1 cellular context compared by ENCODE assay signal in genomic region chr2:96122391-96122790, GRCh38.
TF ChIP-seq lines count a peak whose summit lies in the region.

No MANE protein-coding gene starts in this region.

TF ChIP-seq in HepG2, 621 proteins besides CTCF, POLR2A, EP300 and RAD21:
- TF ChIP-seq RCOR2 (CRISPR knock-in tag; IDR thresholded peaks at IDR 0.05) (no peak), BHLHE40 (IDR thresholded peaks at IDR 0.05; ENCODE audit: low read length) (peak; percentile 71), ZSCAN29 (CRISPR knock-in tag; conservative IDR thresholded peaks at IDR 0.05) (no peak), FOSL2 (CRISPR knock-in tag; IDR thresholded peaks at IDR 0.05) (0 out of 2 replicates have a peak, but pooled peaks have one; percentile 28), RELA (CRISPR knock-in tag; IDR thresholded peaks at IDR 0.05) (no peak), USF2 (IDR thresholded peaks at IDR 0.05; ENCODE audit: low read depth, low read length) (peak; percentile 40; the same call in 1 of the 2 replicates), USF2 (CRISPR knock-in tag; IDR thresholded peaks at IDR 0.05; ENCODE audit: borderline replicate concordance) (peak; percentile 49; the same call in 1 of the 2 replicates)
